In genomic region chr7:106814887-106815286, GRCh38 we compare ENCODE assay signal across 1 cellular context.
TF ChIP-seq lines count a peak whose summit lies in the region.

No MANE protein-coding gene starts in this region.

TF ChIP-seq in K562, 482 proteins besides CTCF, POLR2A, EP300 and RAD21 (continued from another document and continues in another):
- TF ChIP-seq VEZF1 (CRISPR knock-in tag; IDR thresholded peaks at IDR 0.05), result no peak; the same call in 1 of the 2 replicates
- TF ChIP-seq PHF21A (IDR thresholded peaks at IDR 0.05; ENCODE audit: borderline replicate concordance, low read depth), result no peak
- no peak; the same call in 1 of the 2 replicates for TF ChIP-seq PML (IDR thresholded peaks at IDR 0.05; ENCODE audit: low read length)
- no peak for TF ChIP-seq E2F1 (CRISPR knock-in tag; IDR thresholded peaks at IDR 0.05)
- no peak for TF ChIP-seq FOXK2 (conservative IDR thresholded peaks at IDR 0.05 in 1 of 2, IDR thresholded peaks at IDR 0.05 in 1 of 2; ENCODE audit: low read depth in 2 of 2)
- TF ChIP-seq DNMT1 (IDR thresholded peaks at IDR 0.05), result no peak
- no peak for TF ChIP-seq ZNF384 (IDR thresholded peaks at IDR 0.05; ENCODE audit: low read depth, low read length)
- TF ChIP-seq GTF2A2 (tag; IDR thresholded peaks at IDR 0.05), result no peak
- TF ChIP-seq SRSF7 (optimal IDR thresholded peaks at IDR 0.05; ENCODE audit: low read depth, low read length), result no peak
- no peak for TF ChIP-seq SMARCC2 (IDR thresholded peaks at IDR 0.05; ENCODE audit: low read depth)
- no peak for TF ChIP-seq ATF1 (CRISPR knock-in tag; IDR thresholded peaks at IDR 0.05)
- no peak for TF ChIP-seq ATF1 (tag; IDR thresholded peaks at IDR 0.05)
- peak; percentile 64; the same call in 1 of the 2 replicates for TF ChIP-seq ZNF175 (CRISPR knock-in tag; IDR thresholded peaks at IDR 0.05; ENCODE audit: low read depth)
- TF ChIP-seq YBX1 (IDR thresholded peaks at IDR 0.05), result no peak
- TF ChIP-seq BACH1 (tag; IDR thresholded peaks at IDR 0.05), result no peak
- TF ChIP-seq ZNF696 (CRISPR knock-in tag; conservative IDR thresholded peaks at IDR 0.05), result peak; percentile 9; the same call in 1 of the 2 replicates
- TF ChIP-seq, protein P1, sequence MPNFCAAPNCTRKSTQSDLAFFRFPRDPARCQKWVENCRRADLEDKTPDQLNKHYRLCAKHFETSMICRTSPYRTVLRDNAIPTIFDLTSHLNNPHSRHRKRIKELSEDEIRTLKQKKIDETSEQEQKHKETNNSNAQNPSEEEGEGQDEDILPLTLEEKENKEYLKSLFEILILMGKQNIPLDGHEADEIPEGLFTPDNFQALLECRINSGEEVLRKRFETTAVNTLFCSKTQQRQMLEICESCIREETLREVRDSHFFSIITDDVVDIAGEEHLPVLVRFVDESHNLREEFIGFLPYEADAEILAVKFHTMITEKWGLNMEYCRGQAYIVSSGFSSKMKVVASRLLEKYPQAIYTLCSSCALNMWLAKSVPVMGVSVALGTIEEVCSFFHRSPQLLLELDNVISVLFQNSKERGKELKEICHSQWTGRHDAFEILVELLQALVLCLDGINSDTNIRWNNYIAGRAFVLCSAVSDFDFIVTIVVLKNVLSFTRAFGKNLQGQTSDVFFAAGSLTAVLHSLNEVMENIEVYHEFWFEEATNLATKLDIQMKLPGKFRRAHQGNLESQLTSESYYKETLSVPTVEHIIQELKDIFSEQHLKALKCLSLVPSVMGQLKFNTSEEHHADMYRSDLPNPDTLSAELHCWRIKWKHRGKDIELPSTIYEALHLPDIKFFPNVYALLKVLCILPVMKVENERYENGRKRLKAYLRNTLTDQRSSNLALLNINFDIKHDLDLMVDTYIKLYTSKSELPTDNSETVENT (CRISPR knock-in tag; IDR thresholded peaks at IDR 0.05), result no peak
- no peak for TF ChIP-seq TRIM24 (IDR thresholded peaks at IDR 0.05)
- TF ChIP-seq ILF3 (IDR thresholded peaks at IDR 0.05; ENCODE audit: borderline replicate concordance), result no peak
- no peak for TF ChIP-seq ZNF140 (CRISPR knock-in tag; IDR thresholded peaks at IDR 0.05)
- TF ChIP-seq DACH1 (IDR thresholded peaks at IDR 0.05; ENCODE audit: partially characterized antibody), result no peak
- TF ChIP-seq, protein P2, sequence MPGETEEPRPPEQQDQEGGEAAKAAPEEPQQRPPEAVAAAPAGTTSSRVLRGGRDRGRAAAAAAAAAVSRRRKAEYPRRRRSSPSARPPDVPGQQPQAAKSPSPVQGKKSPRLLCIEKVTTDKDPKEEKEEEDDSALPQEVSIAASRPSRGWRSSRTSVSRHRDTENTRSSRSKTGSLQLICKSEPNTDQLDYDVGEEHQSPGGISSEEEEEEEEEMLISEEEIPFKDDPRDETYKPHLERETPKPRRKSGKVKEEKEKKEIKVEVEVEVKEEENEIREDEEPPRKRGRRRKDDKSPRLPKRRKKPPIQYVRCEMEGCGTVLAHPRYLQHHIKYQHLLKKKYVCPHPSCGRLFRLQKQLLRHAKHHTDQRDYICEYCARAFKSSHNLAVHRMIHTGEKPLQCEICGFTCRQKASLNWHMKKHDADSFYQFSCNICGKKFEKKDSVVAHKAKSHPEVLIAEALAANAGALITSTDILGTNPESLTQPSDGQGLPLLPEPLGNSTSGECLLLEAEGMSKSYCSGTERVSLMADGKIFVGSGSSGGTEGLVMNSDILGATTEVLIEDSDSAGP (CRISPR knock-in tag; IDR thresholded peaks at IDR 0.05), result no peak
- TF ChIP-seq SP1 (CRISPR knock-in tag; IDR thresholded peaks at IDR 0.05), result no peak
- no peak for TF ChIP-seq RERE (CRISPR knock-in tag; IDR thresholded peaks at IDR 0.05; ENCODE audit: borderline replicate concordance)
- no peak for TF ChIP-seq KAT8 (IDR thresholded peaks at IDR 0.05; ENCODE audit: low read depth)
- TF ChIP-seq MTA2 (IDR thresholded peaks at IDR 0.05; ENCODE audit: low read depth), result no peak
- TF ChIP-seq STAG1 (CRISPR knock-in tag; IDR thresholded peaks at IDR 0.05; ENCODE audit: borderline replicate concordance), result no peak
- no peak for TF ChIP-seq TGIF2 (CRISPR knock-in tag; IDR thresholded peaks at IDR 0.05)
- peak; percentile 27; the same call in 1 of the 2 replicates for TF ChIP-seq BHLHE40 (IDR thresholded peaks at IDR 0.05; ENCODE audit: low read length)
- TF ChIP-seq TBP (optimal IDR thresholded peaks at IDR 0.05; ENCODE audit: low read depth, low read length), result no peak
- TF ChIP-seq CC2D1A (IDR thresholded peaks at IDR 0.05), result no peak
- TF ChIP-seq, protein P3, sequence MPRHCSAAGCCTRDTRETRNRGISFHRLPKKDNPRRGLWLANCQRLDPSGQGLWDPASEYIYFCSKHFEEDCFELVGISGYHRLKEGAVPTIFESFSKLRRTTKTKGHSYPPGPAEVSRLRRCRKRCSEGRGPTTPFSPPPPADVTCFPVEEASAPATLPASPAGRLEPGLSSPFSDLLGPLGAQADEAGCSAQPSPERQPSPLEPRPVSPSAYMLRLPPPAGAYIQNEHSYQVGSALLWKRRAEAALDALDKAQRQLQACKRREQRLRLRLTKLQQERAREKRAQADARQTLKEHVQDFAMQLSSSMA (CRISPR knock-in tag; IDR thresholded peaks at IDR 0.05), result no peak
- TF ChIP-seq U2AF2 (optimal IDR thresholded peaks at IDR 0.05; ENCODE audit: low read depth, low read length), result no peak
- no peak for TF ChIP-seq GABPB2 (CRISPR knock-in tag; conservative IDR thresholded peaks at IDR 0.05)
- peak; percentile 63; the same call in 1 of the 2 replicates for TF ChIP-seq ZKSCAN8 (CRISPR knock-in tag; IDR thresholded peaks at IDR 0.05)
- TF ChIP-seq BCL6 (CRISPR knock-in tag; IDR thresholded peaks at IDR 0.05), result no peak; the same call in 1 of the 2 replicates
- no peak for TF ChIP-seq HDAC2 (IDR thresholded peaks at IDR 0.05)
- TF ChIP-seq KLF10 (CRISPR knock-in tag; IDR thresholded peaks at IDR 0.05), result no peak
- TF ChIP-seq ZNF408 (CRISPR knock-in tag; IDR thresholded peaks at IDR 0.05; ENCODE audit: low read depth), result no peak
- TF ChIP-seq POLR2B (IDR thresholded peaks at IDR 0.05; ENCODE audit: low read depth, partially characterized antibody), result no peak
- TF ChIP-seq, protein P4, sequence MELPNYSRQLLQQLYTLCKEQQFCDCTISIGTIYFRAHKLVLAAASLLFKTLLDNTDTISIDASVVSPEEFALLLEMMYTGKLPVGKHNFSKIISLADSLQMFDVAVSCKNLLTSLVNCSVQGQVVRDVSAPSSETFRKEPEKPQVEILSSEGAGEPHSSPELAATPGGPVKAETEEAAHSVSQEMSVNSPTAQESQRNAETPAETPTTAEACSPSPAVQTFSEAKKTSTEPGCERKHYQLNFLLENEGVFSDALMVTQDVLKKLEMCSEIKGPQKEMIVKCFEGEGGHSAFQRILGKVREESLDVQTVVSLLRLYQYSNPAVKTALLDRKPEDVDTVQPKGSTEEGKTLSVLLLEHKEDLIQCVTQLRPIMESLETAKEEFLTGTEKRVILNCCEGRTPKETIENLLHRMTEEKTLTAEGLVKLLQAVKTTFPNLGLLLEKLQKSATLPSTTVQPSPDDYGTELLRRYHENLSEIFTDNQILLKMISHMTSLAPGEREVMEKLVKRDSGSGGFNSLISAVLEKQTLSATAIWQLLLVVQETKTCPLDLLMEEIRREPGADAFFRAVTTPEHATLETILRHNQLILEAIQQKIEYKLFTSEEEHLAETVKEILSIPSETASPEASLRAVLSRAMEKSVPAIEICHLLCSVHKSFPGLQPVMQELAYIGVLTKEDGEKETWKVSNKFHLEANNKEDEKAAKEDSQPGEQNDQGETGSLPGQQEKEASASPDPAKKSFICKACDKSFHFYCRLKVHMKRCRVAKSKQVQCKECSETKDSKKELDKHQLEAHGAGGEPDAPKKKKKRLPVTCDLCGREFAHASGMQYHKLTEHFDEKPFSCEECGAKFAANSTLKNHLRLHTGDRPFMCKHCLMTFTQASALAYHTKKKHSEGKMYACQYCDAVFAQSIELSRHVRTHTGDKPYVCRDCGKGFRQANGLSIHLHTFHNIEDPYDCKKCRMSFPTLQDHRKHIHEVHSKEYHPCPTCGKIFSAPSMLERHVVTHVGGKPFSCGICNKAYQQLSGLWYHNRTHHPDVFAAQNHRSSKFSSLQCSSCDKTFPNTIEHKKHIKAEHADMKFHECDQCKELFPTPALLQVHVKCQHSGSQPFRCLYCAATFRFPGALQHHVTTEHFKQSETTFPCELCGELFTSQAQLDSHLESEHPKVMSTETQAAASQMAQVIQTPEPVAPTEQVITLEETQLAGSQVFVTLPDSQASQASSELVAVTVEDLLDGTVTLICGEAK (IDR thresholded peaks at IDR 0.05), result no peak
- TF ChIP-seq, protein P4 (CRISPR knock-in tag; IDR thresholded peaks at IDR 0.05), result no peak
